11 cellular contexts compared by ENCODE assay signal in genomic region chr14:104164512-104164911, GRCh38. TPM values are rescaled to one million over a fixed set of nuclear protein-coding genes. Genes with fewer than 3 reads are reported as not detected.
"Had no signal": no experiment of that assay in that cellular context is flagged by ENCODE, and none has a peak within 500 bp of the region (broad histone marks: within the 10 kb centered on the region; RNA-seq: fewer than 3 reads in every experiment).

No MANE protein-coding gene starts in this region.

- H3K4me3 ChIP-seq: GM23248 had no signal

- ATAC-seq: HepG2 had no signal

- H3K27ac ChIP-seq: GM23248, HL-60, KMS-11 had no signal

- H2AFZ ChIP-seq: GM23248 had no signal

- H3K9ac ChIP-seq: GM23248, KMS-11 had no signal

- FAIRE-seq: H54, HepG2 had no signal

- DNase-seq: GM23248, GOT3, H9, HCEC 1CT, HFFc6, KBM-7 had no signal

- H3K4me2 ChIP-seq: KMS-11 had no signal

RNA-seq across cellular contexts. Expression of gene KIF26A, which starts 26.1 kb away (rescaled TPM):
- total RNA-seq: GM23248, HepG2 had no signal
- polyA plus RNA-seq: GM23248, HepG2, IgD-negative memory B cell had no signal
